20 cellular contexts compared by ENCODE assay signal in the genomic region with DNA sequence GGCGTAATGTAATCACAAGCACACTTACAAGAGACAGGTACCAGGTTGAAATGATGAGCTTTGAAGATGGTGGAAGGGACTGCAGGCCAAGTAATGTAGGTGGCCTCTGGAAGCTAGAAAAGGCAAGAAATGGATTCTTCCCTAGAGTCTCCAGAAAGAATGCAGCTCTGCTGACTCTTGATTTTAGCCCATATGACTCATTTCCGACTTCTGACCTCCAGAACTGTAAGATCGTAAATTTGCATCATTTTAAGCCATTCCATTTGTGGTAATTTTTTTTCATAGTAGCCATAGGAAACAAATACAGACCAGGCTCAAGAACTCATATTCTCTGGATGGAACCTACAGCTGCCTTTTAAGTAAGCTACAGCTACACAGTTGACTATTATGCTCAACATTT.
DNase-seq lines count a peak whose midpoint lies in the region; ATAC-seq and TF ChIP-seq lines count a peak whose summit lies in the region.
"Had no signal": no experiment of that assay in that cellular context is flagged by ENCODE, and none has a peak within 500 bp of the region (broad histone marks: within the 10 kb centered on the region; RNA-seq: fewer than 3 reads in every experiment).

No MANE protein-coding gene starts in this region.

- H3K4me1 ChIP-seq in breast epithelium (no peaks in the 10 kb centered on the region), OCI-LY7 (ENCODE audit: insufficient read depth, low read length, poor library complexity, severe bottlenecking) (no peaks in the 10 kb centered on the region)
- H3K4me1 ChIP-seq: parathyroid adenoma, spleen, tibial nerve had no signal

- no peaks in the 10 kb centered on the region for H3K9me3 ChIP-seq in breast epithelium
- no peaks in the 10 kb centered on the region for H3K9me3 ChIP-seq in OCI-LY7 (ENCODE audit: low read length)
- H3K9me3 ChIP-seq: gastrocnemius medialis, tibial nerve had no signal

- H3K4me1 Mint-ChIP-seq in MCF 10A (ENCODE audit: insufficient read depth, unreplicated experiment) = no peaks in the 10 kb centered on the region

- POLR2A ChIA-PET in MCF 10A (lab: Yijun Ruan, JAX) = no interaction called here
- POLR2A ChIA-PET in OCI-LY7 (lab: Charles Lee) = no interaction called here

- no peak for TF ChIP-seq POLR2A in breast epithelium (IDR thresholded peaks at IDR 0.05)

- H3K4me3 ChIP-seq in breast epithelium (no peak overlapping the region), OCI-LY7 (ENCODE audit: low read depth, low read length, poor library complexity, severe bottlenecking) (no peak overlapping the region)
- H3K4me3 ChIP-seq: gastrocnemius medialis, spleen, tibial nerve had no signal

- H3K4me2 ChIP-seq in OCI-LY7 (ENCODE audit: low read length) = no peak overlapping the region

- CTCF ChIA-PET in MCF 10A (lab: Yijun Ruan, JAX) (interaction anchor here (0.7 kb wide), 1 partner anchor 1117 kb away, joined by 4 read pairs; no protein-coding TSS in a partner anchor), OCI-LY7 (lab: Charles Lee; ENCODE audit: unreplicated experiment) (no interaction called here)

- H2AFZ ChIP-seq in OCI-LY7 (ENCODE audit: low read length) = no peak overlapping the region
- H2AFZ ChIP-seq: parathyroid adenoma had no signal

- no peak overlapping the region for H3K27ac Mint-ChIP-seq in MCF 10A (ENCODE audit: low read depth, unreplicated experiment)
- H3K27ac Mint-ChIP-seq: activated naive CD4-positive, alpha-beta T cell treated with anti-CD3 and anti-CD28 coated beads, Interleukin-2, amount 50 U/mL, for 72 hours had no signal

- H3K9me3 Mint-ChIP-seq in MCF 10A (ENCODE audit: unreplicated experiment) = no peaks in the 10 kb centered on the region

- no peak for ATAC-seq in HG02623 (IDR thresholded peaks at IDR 0.05; ENCODE audit: unreplicated experiment)
- ATAC-seq: activated naive CD4-positive, alpha-beta T cell treated with anti-CD3 and anti-CD28 coated beads, Interleukin-2, amount 50 U/mL, for 72 hours; gastrocnemius medialis had no signal

- H3K27ac ChIP-seq in breast epithelium (no peak overlapping the region), OCI-LY7 (ENCODE audit: low read depth, low read length, poor library complexity, severe bottlenecking) (no peak overlapping the region)
- H3K27ac ChIP-seq: gastrocnemius medialis, parathyroid adenoma, spleen, tibial nerve had no signal

- H3K27me3 ChIP-seq in breast epithelium = no peaks in the 10 kb centered on the region
- H3K27me3 ChIP-seq: gastrocnemius medialis, spleen, tibial nerve had no signal

- H3K79me2 ChIP-seq in OCI-LY7 (ENCODE audit: insufficient read depth, low read depth, low read length) = no peaks in the 10 kb centered on the region
- H3K79me2 ChIP-seq: parathyroid adenoma had no signal

- DNase-seq in MCF 10A (ENCODE audit: unreplicated experiment) = peak; percentile 24
- no peak for DNase-seq in breast epithelium (ENCODE audit: low spot score in 2 of 2)
- DNase-seq in RKO (ENCODE audit: low spot score) = peak; percentile 42
- peak; percentile 47 for DNase-seq in fibroblast of peridontal ligament (ENCODE audit: extremely low read depth)
- DNase-seq in NCI-H187 treated with DMSO at 0.1 percent for 48 hours (lab: John Stamatoyannopoulos, UW) = no peak
- DNase-seq in OCI-LY7 (ENCODE audit: low spot score) = no peak
- no peak for DNase-seq in GDM1 (lab: John Stamatoyannopoulos, UW)
- DNase-seq: activated T-cell treated with anti-CD3 and anti-CD28 coated beads, Interleukin-2, amount 50 U/mL, for 1 hour; caudate nucleus; DMS79; effector CD8-positive, alpha-beta T cell; gastrocnemius medialis; NCI-H1930; NCI-H510A; spleen; T1000 had no signal

- intact Hi-C loops in MCF 10A (cut with micrococcal nuclease) (no loop called here), breast epithelium (cut with DNase I; ENCODE audit: low total_unique reads) (no loop called here), OCI-LY7 (cut with micrococcal nuclease; ENCODE audit: unreplicated experiment) (no loop called here)

- TF ChIP-seq CTCF in MCF 10A (IDR thresholded peaks at IDR 0.05; ENCODE audit: unreplicated experiment) (no peak), breast epithelium (IDR thresholded peaks at IDR 0.05) (no peak), OCI-LY7 (conservative IDR thresholded peaks at IDR 0.05; ENCODE audit: low read length) (no peak)

- H4K20me1 ChIP-seq in OCI-LY7 (ENCODE audit: insufficient read depth, low read length) = no peaks in the 10 kb centered on the region

- no peaks in the 10 kb centered on the region for H3K36me3 Mint-ChIP-seq in MCF 10A (ENCODE audit: insufficient read depth, unreplicated experiment)
- H3K36me3 Mint-ChIP-seq: activated naive CD4-positive, alpha-beta T cell treated with anti-CD3 and anti-CD28 coated beads, Interleukin-2, amount 50 U/mL, for 72 hours had no signal

- no peaks in the 10 kb centered on the region for H3K9me2 ChIP-seq in OCI-LY7 (ENCODE audit: insufficient read depth, low read length)

- no peak overlapping the region for H3K4me3 Mint-ChIP-seq in MCF 10A (ENCODE audit: unreplicated experiment)

- H3K27me3 Mint-ChIP-seq in MCF 10A (ENCODE audit: insufficient read depth, unreplicated experiment) = peaks cover 26% of the 10 kb centered on the region

- no TSS peak for BruUV-seq in MCF 10A (replicated peaks; lab: Mats Ljungman, UMichigan)
- BruUV-seq in OCI-LY7 (replicated peaks; lab: Mats Ljungman, UMichigan) = no TSS peak

- no peaks in the 10 kb centered on the region for H3K36me3 ChIP-seq in breast epithelium
- no peaks in the 10 kb centered on the region for H3K36me3 ChIP-seq in OCI-LY7 (ENCODE audit: insufficient read depth, low read length)
- H3K36me3 ChIP-seq: gastrocnemius medialis, spleen, tibial nerve had no signal

Comparison
In these comparisons a context has a peak if more than half of its experiments do, and no peak if none do; other contexts are left out.
1. DNase-seq: peak in MCF 10A (single experiment), RKO (single experiment) and fibroblast of peridontal ligament (single experiment); none in breast epithelium (0 of 2), NCI-H187 treated with DMSO at 0.1 percent for 48 hours (single experiment), OCI-LY7 (single experiment) and GDM1 (single experiment).